In genomic region chr1:61743716-61744620, GRCh38 we compare ENCODE assay signal across 10 cellular contexts. TPM values are rescaled to one million over a fixed set of nuclear protein-coding genes. Genes with fewer than 3 reads are reported as not detected.
DNase-seq lines count a peak whose midpoint lies in the region; ATAC-seq and TF ChIP-seq lines count a peak whose summit lies in the region.
"Had no signal": no experiment of that assay in that cellular context is flagged by ENCODE, and none has a peak within 500 bp of the region (broad histone marks: within the 10 kb centered on the region; RNA-seq: fewer than 3 reads in every experiment).

No MANE protein-coding gene starts in this region.

- peak overlapping the region; percentile 65 for H3K4me3 Mint-ChIP-seq in activated CD8-positive, alpha-beta T cell treated with anti-CD3 and anti-CD28 coated beads for 36 hours
- H3K4me3 Mint-ChIP-seq in stimulated activated effector memory CD8-positive, alpha-beta T cell treated with anti-CD3 and anti-CD28 coated beads, Interleukin-12 subunit alpha, Interleukin-12 subunit beta, amount 100 ng/mL, for 72 hours: peak overlapping the region; percentile 82

- no peaks in the 10 kb centered on the region for H3K27me3 Mint-ChIP-seq in activated CD8-positive, alpha-beta T cell treated with anti-CD3 and anti-CD28 coated beads for 36 hours

- peaks cover 19% of the 10 kb centered on the region for H3K4me1 Mint-ChIP-seq in activated CD8-positive, alpha-beta T cell treated with anti-CD3 and anti-CD28 coated beads for 36 hours (ENCODE audit: low read depth)
- peaks cover 33% of the 10 kb centered on the region for H3K4me1 Mint-ChIP-seq in stimulated activated effector memory CD8-positive, alpha-beta T cell treated with anti-CD3 and anti-CD28 coated beads, Interleukin-12 subunit alpha, Interleukin-12 subunit beta, amount 100 ng/mL, for 72 hours

- no peak overlapping the region for H3K9ac ChIP-seq in SK-N-SH

- H3K4me1 ChIP-seq in SK-N-SH (ENCODE audit: control insufficient read depth in 1 of 2, insufficient read depth in 2 of 2, low read depth in 1 of 2, low read length in 1 of 2) (peaks cover 5 to 6% of the 10 kb centered on the region in 2 experiments; a peak in 2 of 4 replicates), hepatocyte (ENCODE audit: insufficient read depth) (peaks cover 27% of the 10 kb centered on the region)

- no peak for TF ChIP-seq RAD21 in SK-N-SH (IDR thresholded peaks at IDR 0.05; ENCODE audit: low read length)

- WGBS in SK-N-SH (ENCODE audit: low lambda C conversion rate): 83% methylated on average over 6 of the region's 6 CpGs
- 43% methylated on average over 6 of the region's 6 CpGs for WGBS in hepatocyte (ENCODE audit: low lambda C conversion rate, missing lambda C conversion rate)

- no peaks in the 10 kb centered on the region for H3F3A ChIP-seq in SK-N-SH (replicated peaks; ENCODE audit: insufficient read depth)

- H3K27ac Mint-ChIP-seq in activated CD8-positive, alpha-beta T cell treated with anti-CD3 and anti-CD28 coated beads for 36 hours: peak overlapping the region; percentile 49
- H3K27ac Mint-ChIP-seq in stimulated activated effector memory CD8-positive, alpha-beta T cell treated with anti-CD3 and anti-CD28 coated beads, Interleukin-12 subunit alpha, Interleukin-12 subunit beta, amount 100 ng/mL, for 72 hours: no peak overlapping the region

- peak overlapping the region in 1 of 2 experiments; percentile 77; a peak in 1 of 4 replicates for H3K4me3 ChIP-seq in SK-N-SH (ENCODE audit: low read depth in 2 of 2, low read length in 1 of 2)
- peak overlapping the region; percentile 78 for H3K4me3 ChIP-seq in hepatocyte

- CTCF ChIA-PET in SK-N-SH (lab: Yijun Ruan, JAX): no interaction called here
- CTCF ChIA-PET in activated CD8-positive, alpha-beta T cell treated with anti-CD3 and anti-CD28 coated beads for 36 hours (lab: Charles Lee): interaction anchor here (1.1 kb wide), 1 partner anchor 15 kb away, joined by 3 read pairs; no protein-coding TSS in a partner anchor

- H4K20me1 ChIP-seq in SK-N-SH (ENCODE audit: insufficient read depth) (no peaks in the 10 kb centered on the region), hepatocyte (ENCODE audit: insufficient read depth, poor library complexity, severe bottlenecking) (no peaks in the 10 kb centered on the region)

- H3K9me3 ChIP-seq in SK-N-SH (no peaks in the 10 kb centered on the region), hepatocyte (ENCODE audit: low read depth) (no peaks in the 10 kb centered on the region)

- no peaks in the 10 kb centered on the region for H3K36me3 Mint-ChIP-seq in activated CD8-positive, alpha-beta T cell treated with anti-CD3 and anti-CD28 coated beads for 36 hours (ENCODE audit: low read depth)
- H3K36me3 Mint-ChIP-seq in stimulated activated effector memory CD8-positive, alpha-beta T cell treated with anti-CD3 and anti-CD28 coated beads, Interleukin-12 subunit alpha, Interleukin-12 subunit beta, amount 100 ng/mL, for 72 hours: no peaks in the 10 kb centered on the region

- POLR2A ChIA-PET in SK-N-SH (lab: Yijun Ruan, JAX): interaction anchor here (1.2 to 1.7 kb wide), 2 partner anchors 18 to 692 kb away, joined by 3 to 5 read pairs; no protein-coding TSS in a partner anchor
- POLR2A ChIA-PET in activated CD8-positive, alpha-beta T cell treated with anti-CD3 and anti-CD28 coated beads for 36 hours (lab: Charles Lee): interaction anchor here (1.3 kb wide), 1 partner anchor 22 kb away, joined by 3 read pairs; no protein-coding TSS in a partner anchor

- intact Hi-C loops in activated CD8-positive, alpha-beta T cell treated with anti-CD3 and anti-CD28 coated beads for 36 hours (cut with micrococcal nuclease): no loop called here

- H3K36me3 ChIP-seq in SK-N-SH (replicated peaks in 1 of 2; ENCODE audit: control insufficient read depth in 1 of 2, insufficient read depth in 2 of 2, low read length in 1 of 2): no peaks in the 10 kb centered on the region
- no peaks in the 10 kb centered on the region for H3K36me3 ChIP-seq in hepatocyte (replicated peaks; ENCODE audit: insufficient read depth, low read depth)

- DNase-seq in SK-N-SH: no peak
- no peak for DNase-seq in activated CD8-positive, alpha-beta T cell treated with anti-CD3 and anti-CD28 coated beads for 36 hours
- DNase-seq in hepatocyte (ENCODE audit: low spot score): peak; percentile 8
- DNase-seq in stimulated activated effector memory CD8-positive, alpha-beta T cell treated with anti-CD3 and anti-CD28 coated beads, Interleukin-12 subunit alpha, Interleukin-12 subunit beta, amount 100 ng/mL, for 72 hours (ENCODE audit: low spot score in 2 of 2): no peak
- DNase-seq in activated CD4-positive, alpha-beta T cell treated with anti-CD3 and anti-CD28 coated beads for 4 hours: no peak
- DNase-seq in NCI-H82 (lab: John Stamatoyannopoulos, UW): no peak
- DNase-seq: activated CD8-positive, alpha-beta memory T cell treated with anti-CD3 and anti-CD28 coated beads, Interleukin-2, amount 50 U/mL, for 48 hours; NCI-H510A had no signal

- peaks cover 15% of the 10 kb centered on the region for H3K79me2 ChIP-seq in SK-N-SH (ENCODE audit: insufficient read depth)
- peaks cover 53% of the 10 kb centered on the region for H3K79me2 ChIP-seq in hepatocyte

- H3K9me2 ChIP-seq in SK-N-SH: no peaks in the 10 kb centered on the region
- no peaks in the 10 kb centered on the region for H3K9me2 ChIP-seq in hepatocyte (replicated peaks; ENCODE audit: insufficient read depth)

- ATAC-seq in SK-N-SH treated with all-trans-retinoic acid at 6 μM for 48 hours (no peak), GM19328 (IDR thresholded peaks at IDR 0.05; ENCODE audit: unreplicated experiment) (no peak)
- no peak for ATAC-seq in activated CD8-positive, alpha-beta T cell treated with anti-CD3 and anti-CD28 coated beads for 36 hours
- ATAC-seq in stimulated activated effector memory CD8-positive, alpha-beta T cell treated with anti-CD3 and anti-CD28 coated beads, Interleukin-12 subunit alpha, Interleukin-12 subunit beta, amount 100 ng/mL, for 72 hours: no peak

- H2AFZ ChIP-seq in SK-N-SH (ENCODE audit: low read depth) (peak overlapping the region; percentile 85; the same call in 1 of the 2 replicates), hepatocyte (no peak overlapping the region)

- H3K4me2 ChIP-seq in SK-N-SH (peak overlapping the region; percentile 85), hepatocyte (peak overlapping the region; percentile 81)

- H3K27ac ChIP-seq in SK-N-SH (ENCODE audit: low read depth in 2 of 2, low read length in 1 of 2) (peak overlapping the region in 1 of 2 experiments; percentile 86; a peak in 2 of 4 replicates), hepatocyte (peak overlapping the region; percentile 99)

- no peaks in the 10 kb centered on the region for H3K9me3 Mint-ChIP-seq in activated CD8-positive, alpha-beta T cell treated with anti-CD3 and anti-CD28 coated beads for 36 hours
- H3K9me3 Mint-ChIP-seq in stimulated activated effector memory CD8-positive, alpha-beta T cell treated with anti-CD3 and anti-CD28 coated beads, Interleukin-12 subunit alpha, Interleukin-12 subunit beta, amount 100 ng/mL, for 72 hours: no peaks in the 10 kb centered on the region

- no peaks in the 10 kb centered on the region for H3K27me3 ChIP-seq in SK-N-SH (ENCODE audit: insufficient read depth)
- H3K27me3 ChIP-seq in hepatocyte: no peaks in the 10 kb centered on the region

- TF ChIP-seq CTCF in SK-N-SH (IDR thresholded peaks at IDR 0.05) (no peak), hepatocyte (IDR thresholded peaks at IDR 0.05; ENCODE audit: poor library complexity) (no peak)
- TF ChIP-seq CTCF in activated CD8-positive, alpha-beta T cell treated with anti-CD3 and anti-CD28 coated beads for 36 hours (IDR thresholded peaks at IDR 0.05): no peak

- no peak for TF ChIP-seq EP300 in SK-N-SH (IDR thresholded peaks at IDR 0.05; ENCODE audit: borderline replicate concordance in 1 of 2, low read depth in 1 of 2, low read length in 1 of 2)

TF ChIP-seq in SK-N-SH, 30 proteins besides CTCF, POLR2A, EP300 and RAD21:
- TF ChIP-seq RCOR1 (IDR thresholded peaks at IDR 0.05; ENCODE audit: low read length): peak; percentile 31; the same call in 1 of the 2 replicates
- no peak for TF ChIP-seq CHD2 (IDR thresholded peaks at IDR 0.05; ENCODE audit: low read length, partially characterized antibody)
- TF ChIP-seq RXRA (IDR thresholded peaks at IDR 0.05; ENCODE audit: borderline replicate concordance, low read depth): no peak
- no peak for TF ChIP-seq MEF2A (IDR thresholded peaks at IDR 0.05; ENCODE audit: borderline replicate concordance, low read depth)
- no peak for TF ChIP-seq NRF1 (IDR thresholded peaks at IDR 0.05; ENCODE audit: low read depth, low read length)
- TF ChIP-seq FOXJ3 (CRISPR knock-in tag; IDR thresholded peaks at IDR 0.05): no peak
- no peak for TF ChIP-seq TAF1 (IDR thresholded peaks at IDR 0.05; ENCODE audit: borderline replicate concordance, low read depth, low read length)

TF ChIP-seq in SK-N-SH treated with all-trans-retinoic acid at 6 μM for 48 hours, 23 proteins besides CTCF, POLR2A, EP300 and RAD21 (continues in another document):
- TF ChIP-seq ZC3H10 (CRISPR knock-in tag; IDR thresholded peaks at IDR 0.05) (no peak), ZNF565 (CRISPR knock-in tag; conservative IDR thresholded peaks at IDR 0.05; ENCODE audit: low read depth) (no peak), CSDC2 (CRISPR knock-in tag; IDR thresholded peaks at IDR 0.05) (no peak), ZNF8 (CRISPR knock-in tag; IDR thresholded peaks at IDR 0.05) (no peak), TCF4 (CRISPR knock-in tag; IDR thresholded peaks at IDR 0.05; ENCODE audit: borderline replicate concordance) (no peak), CREB5 (CRISPR knock-in tag; IDR thresholded peaks at IDR 0.05; ENCODE audit: low read depth) (no peak)

RNA-seq across cellular contexts. Expression of gene PATJ, which starts 1.7 kb away (rescaled TPM):
- polyA plus RNA-seq in SK-N-SH (2012; rRNA removed): 2.5 and 3.0 TPM in 2 replicates
- polyA plus RNA-seq in SK-N-SH (2012; cell fraction: cytosol; rRNA removed): 2.2 and 2.4 TPM in 2 replicates
- polyA plus RNA-seq in SK-N-SH (2012; cell fraction: nucleus; rRNA removed): 3.6 and 6.0 TPM in 2 replicates
- 1 to 10 TPM; 8.1 to 9.2 TPM for total RNA-seq in activated CD8-positive, alpha-beta T cell treated with anti-CD3 and anti-CD28 coated beads for 36 hours
- 43.1 and 44.8 TPM in 2 replicates for total RNA-seq in hepatocyte
- 20.0 and 21.4 TPM in 2 replicates for polyA plus RNA-seq in hepatocyte

RNA-seq across cellular contexts. Expression of gene TM2D1, which starts 19.0 kb away (rescaled TPM):
- polyA plus RNA-seq in SK-N-SH (2012; rRNA removed): 56.1 and 58.6 TPM in 2 replicates
- polyA plus RNA-seq in SK-N-SH (2012; cell fraction: cytosol; rRNA removed): 62.8 and 86.9 TPM in 2 replicates
- polyA plus RNA-seq in SK-N-SH (2012; cell fraction: nucleus; rRNA removed): 32.7 and 39.8 TPM in 2 replicates
- total RNA-seq in activated CD8-positive, alpha-beta T cell treated with anti-CD3 and anti-CD28 coated beads for 36 hours: 10 to 100 TPM; 22.6 to 25.2 TPM
- total RNA-seq in hepatocyte: 101 and 109 TPM in 2 replicates
- 91.3 TPM in 2 replicates for polyA plus RNA-seq in hepatocyte
